ENCODE assay signal across 2 cellular contexts in the genomic region with DNA sequence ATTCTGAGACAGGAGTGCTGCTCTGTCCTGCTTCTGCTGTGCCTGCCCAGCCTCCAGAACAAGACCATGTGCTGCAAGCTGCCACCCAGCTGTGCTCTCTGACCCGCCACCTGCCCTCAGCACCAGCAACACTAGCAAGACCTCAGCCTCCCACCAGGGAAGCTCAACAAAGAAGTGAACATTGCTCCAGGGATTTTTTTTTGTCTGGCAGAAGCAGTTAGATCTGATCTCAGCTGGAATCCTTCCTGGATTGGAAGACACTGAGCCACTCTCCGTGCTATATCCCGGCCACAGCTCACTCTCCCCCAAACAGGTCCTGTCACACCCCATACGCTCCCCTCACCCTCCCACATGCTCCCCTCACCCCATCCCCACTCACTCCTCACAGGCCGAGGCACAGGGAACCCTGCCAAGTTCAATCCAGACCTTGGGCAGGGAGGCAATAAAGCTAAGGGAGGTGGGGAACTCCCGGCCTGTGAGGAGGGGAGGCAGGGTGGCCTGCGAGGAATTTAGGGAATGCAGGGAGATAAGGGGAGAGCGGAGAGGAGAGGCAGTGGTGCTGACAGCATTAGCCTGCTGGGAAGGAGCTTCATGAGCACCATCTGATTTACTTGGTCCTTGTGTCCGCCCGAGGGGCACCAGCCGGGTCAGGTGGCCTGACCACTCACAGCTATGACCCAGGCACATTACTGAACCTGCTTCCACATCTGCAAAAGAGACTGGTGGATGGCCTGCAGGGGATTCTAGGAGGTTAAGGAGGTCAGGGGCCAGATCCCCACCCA.
TF ChIP-seq lines count a peak whose summit lies in the region.

No MANE protein-coding gene starts in this region.

TF ChIP-seq in HEK293, 187 proteins besides CTCF, POLR2A, EP300 and RAD21 (continued from another document and continues in another):
- TF ChIP-seq, protein P1, sequence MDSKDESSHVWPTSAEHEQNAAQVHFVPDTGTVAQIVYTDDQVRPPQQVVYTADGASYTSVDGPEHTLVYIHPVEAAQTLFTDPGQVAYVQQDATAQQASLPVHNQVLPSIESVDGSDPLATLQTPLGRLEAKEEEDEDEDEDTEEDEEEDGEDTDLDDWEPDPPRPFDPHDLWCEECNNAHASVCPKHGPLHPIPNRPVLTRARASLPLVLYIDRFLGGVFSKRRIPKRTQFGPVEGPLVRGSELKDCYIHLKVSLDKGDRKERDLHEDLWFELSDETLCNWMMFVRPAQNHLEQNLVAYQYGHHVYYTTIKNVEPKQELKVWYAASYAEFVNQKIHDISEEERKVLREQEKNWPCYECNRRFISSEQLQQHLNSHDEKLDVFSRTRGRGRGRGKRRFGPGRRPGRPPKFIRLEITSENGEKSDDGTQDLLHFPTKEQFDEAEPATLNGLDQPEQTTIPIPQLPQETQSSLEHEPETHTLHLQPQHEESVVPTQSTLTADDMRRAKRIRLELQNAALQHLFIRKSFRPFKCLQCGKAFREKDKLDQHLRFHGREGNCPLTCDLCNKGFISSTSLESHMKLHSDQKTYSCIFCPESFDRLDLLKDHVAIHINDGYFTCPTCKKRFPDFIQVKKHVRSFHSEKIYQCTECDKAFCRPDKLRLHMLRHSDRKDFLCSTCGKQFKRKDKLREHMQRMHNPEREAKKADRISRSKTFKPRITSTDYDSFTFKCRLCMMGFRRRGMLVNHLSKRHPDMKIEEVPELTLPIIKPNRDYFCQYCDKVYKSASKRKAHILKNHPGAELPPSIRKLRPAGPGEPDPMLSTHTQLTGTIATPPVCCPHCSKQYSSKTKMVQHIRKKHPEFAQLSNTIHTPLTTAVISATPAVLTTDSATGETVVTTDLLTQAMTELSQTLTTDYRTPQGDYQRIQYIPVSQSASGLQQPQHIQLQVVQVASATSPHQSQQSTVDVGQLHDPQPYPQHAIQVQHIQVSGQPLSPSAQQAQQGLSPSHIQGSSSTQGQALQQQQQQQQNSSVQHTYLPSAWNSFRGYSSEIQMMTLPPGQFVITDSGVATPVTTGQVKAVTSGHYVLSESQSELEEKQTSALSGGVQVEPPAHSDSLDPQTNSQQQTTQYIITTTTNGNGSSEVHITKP (tag by site-specific recombination; IDR thresholded peaks at IDR 0.05) = peak; percentile 79
- peak; percentile 52; the same call in 1 of the 2 replicates for TF ChIP-seq KLF8 (tag by site-specific recombination; IDR thresholded peaks at IDR 0.05)
- TF ChIP-seq ZBTB48 (tag by site-specific recombination; IDR thresholded peaks at IDR 0.05) = peak; percentile 97
- TF ChIP-seq, protein P2, sequence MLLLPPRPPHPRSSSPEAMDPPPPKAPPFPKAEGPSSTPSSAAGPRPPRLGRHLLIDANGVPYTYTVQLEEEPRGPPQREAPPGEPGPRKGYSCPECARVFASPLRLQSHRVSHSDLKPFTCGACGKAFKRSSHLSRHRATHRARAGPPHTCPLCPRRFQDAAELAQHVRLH (tag by site-specific recombination; IDR thresholded peaks at IDR 0.05) = no peak
- TF ChIP-seq ZSCAN30 (tag by site-specific recombination; IDR thresholded peaks at IDR 0.05) = 0 out of 2 replicates have a peak, but pooled peaks have one; percentile 28
- peak; percentile 33 for TF ChIP-seq SCRT1 (tag by site-specific recombination; IDR thresholded peaks at IDR 0.05; ENCODE audit: borderline replicate concordance)
- TF ChIP-seq WT1 (tag by site-specific recombination; IDR thresholded peaks at IDR 0.05) = peak; percentile 100
- 0 out of 2 replicates have a peak, but pooled peaks have one; percentile 29 for TF ChIP-seq OSR2 (tag by site-specific recombination; IDR thresholded peaks at IDR 0.05)
- TF ChIP-seq GLIS1 (tag by site-specific recombination; IDR thresholded peaks at IDR 0.05) = peak; percentile 99
- TF ChIP-seq ZNF654 (tag by site-specific recombination; IDR thresholded peaks at IDR 0.05; ENCODE audit: low read depth) = no peak
- peak; percentile 41; the same call in 1 of the 2 replicates for TF ChIP-seq ZBTB20 (tag by site-specific recombination; IDR thresholded peaks at IDR 0.05)
- no peak for TF ChIP-seq ZNF174 (tag by site-specific recombination; IDR thresholded peaks at IDR 0.05)
- TF ChIP-seq ZFP69B (tag by site-specific recombination; IDR thresholded peaks at IDR 0.05) = no peak
- 0 out of 2 replicates have a peak, but pooled peaks have one; percentile 68 for TF ChIP-seq ZNF24 (tag by site-specific recombination; IDR thresholded peaks at IDR 0.05)
- TF ChIP-seq ZNF701 (tag by site-specific recombination; IDR thresholded peaks at IDR 0.05) = peak; percentile 66; the same call in 1 of the 2 replicates
- TF ChIP-seq BCL11B (tag by site-specific recombination; IDR thresholded peaks at IDR 0.05; ENCODE audit: low read depth) = peak; percentile 52
- TF ChIP-seq ZNF423 (tag by site-specific recombination; IDR thresholded peaks at IDR 0.05) = peak; percentile 96
- TF ChIP-seq ZFHX2 (tag by site-specific recombination; conservative IDR thresholded peaks at IDR 0.05) = peak; percentile 91
- TF ChIP-seq ZNF600 (tag by site-specific recombination; IDR thresholded peaks at IDR 0.05) = peak; percentile 91
- peak; percentile 87 for TF ChIP-seq ZBTB17 (tag by site-specific recombination; IDR thresholded peaks at IDR 0.05)
- no peak for TF ChIP-seq KLF9 (tag by site-specific recombination; IDR thresholded peaks at IDR 0.05; ENCODE audit: low read depth)
- TF ChIP-seq ZNF629 (tag by site-specific recombination; IDR thresholded peaks at IDR 0.05) = peak; percentile 57
- 0 out of 2 replicates have a peak, but pooled peaks have one; percentile 40 for TF ChIP-seq PRDM1 (tag by site-specific recombination; IDR thresholded peaks at IDR 0.05)
- TF ChIP-seq ZIC2 (tag by site-specific recombination; IDR thresholded peaks at IDR 0.05) = peak; percentile 99
- TF ChIP-seq, protein P3, sequence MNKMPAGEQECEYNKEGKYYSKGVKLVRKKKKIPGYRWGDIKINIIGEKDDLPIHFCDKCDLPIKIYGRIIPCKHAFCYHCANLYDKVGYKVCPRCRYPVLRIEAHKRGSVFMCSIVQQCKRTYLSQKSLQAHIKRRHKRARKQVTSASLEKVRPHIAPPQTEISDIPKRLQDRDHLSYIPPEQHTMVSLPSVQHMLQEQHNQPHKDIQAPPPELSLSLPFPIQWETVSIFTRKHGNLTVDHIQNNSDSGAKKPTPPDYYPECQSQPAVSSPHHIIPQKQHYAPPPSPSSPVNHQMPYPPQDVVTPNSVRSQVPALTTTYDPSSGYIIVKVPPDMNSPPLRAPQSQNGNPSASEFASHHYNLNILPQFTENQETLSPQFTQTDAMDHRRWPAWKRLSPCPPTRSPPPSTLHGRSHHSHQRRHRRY (tag by site-specific recombination; IDR thresholded peaks at IDR 0.05) = no peak
- 0 out of 2 replicates have a peak, but pooled peaks have one; percentile 67 for TF ChIP-seq ZXDB (tag by site-specific recombination; IDR thresholded peaks at IDR 0.05)
- TF ChIP-seq ZNF155 (tag by site-specific recombination; IDR thresholded peaks at IDR 0.05) = no peak
- TF ChIP-seq, protein P4, sequence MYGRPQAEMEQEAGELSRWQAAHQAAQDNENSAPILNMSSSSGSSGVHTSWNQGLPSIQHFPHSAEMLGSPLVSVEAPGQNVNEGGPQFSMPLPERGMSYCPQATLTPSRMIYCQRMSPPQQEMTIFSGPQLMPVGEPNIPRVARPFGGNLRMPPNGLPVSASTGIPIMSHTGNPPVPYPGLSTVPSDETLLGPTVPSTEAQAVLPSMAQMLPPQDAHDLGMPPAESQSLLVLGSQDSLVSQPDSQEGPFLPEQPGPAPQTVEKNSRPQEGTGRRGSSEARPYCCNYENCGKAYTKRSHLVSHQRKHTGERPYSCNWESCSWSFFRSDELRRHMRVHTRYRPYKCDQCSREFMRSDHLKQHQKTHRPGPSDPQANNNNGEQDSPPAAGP (tag by site-specific recombination; IDR thresholded peaks at IDR 0.05) = peak; percentile 98
- TF ChIP-seq KLF1 (tag by site-specific recombination; IDR thresholded peaks at IDR 0.05) = peak; percentile 71

TF ChIP-seq in SK-N-SH, 30 proteins besides CTCF, POLR2A, EP300 and RAD21 (continued from another document):
- TF ChIP-seq, protein P5, sequence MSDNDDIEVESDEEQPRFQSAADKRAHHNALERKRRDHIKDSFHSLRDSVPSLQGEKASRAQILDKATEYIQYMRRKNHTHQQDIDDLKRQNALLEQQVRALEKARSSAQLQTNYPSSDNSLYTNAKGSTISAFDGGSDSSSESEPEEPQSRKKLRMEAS (IDR thresholded peaks at IDR 0.05; ENCODE audit: low read depth) = peak; percentile 41; the same call in 1 of the 2 replicates
- no peak for TF ChIP-seq REST (IDR thresholded peaks at IDR 0.05; ENCODE audit: low read depth, low read length)
- peak; percentile 51; the same call in 1 of the 2 replicates for TF ChIP-seq TCF12 (IDR thresholded peaks at IDR 0.05)
- TF ChIP-seq GATA2 (CRISPR knock-in tag; IDR thresholded peaks at IDR 0.05) = peak; percentile 74
